Comparison of ENCODE assay signal across 2 cellular contexts in the genomic region with DNA sequence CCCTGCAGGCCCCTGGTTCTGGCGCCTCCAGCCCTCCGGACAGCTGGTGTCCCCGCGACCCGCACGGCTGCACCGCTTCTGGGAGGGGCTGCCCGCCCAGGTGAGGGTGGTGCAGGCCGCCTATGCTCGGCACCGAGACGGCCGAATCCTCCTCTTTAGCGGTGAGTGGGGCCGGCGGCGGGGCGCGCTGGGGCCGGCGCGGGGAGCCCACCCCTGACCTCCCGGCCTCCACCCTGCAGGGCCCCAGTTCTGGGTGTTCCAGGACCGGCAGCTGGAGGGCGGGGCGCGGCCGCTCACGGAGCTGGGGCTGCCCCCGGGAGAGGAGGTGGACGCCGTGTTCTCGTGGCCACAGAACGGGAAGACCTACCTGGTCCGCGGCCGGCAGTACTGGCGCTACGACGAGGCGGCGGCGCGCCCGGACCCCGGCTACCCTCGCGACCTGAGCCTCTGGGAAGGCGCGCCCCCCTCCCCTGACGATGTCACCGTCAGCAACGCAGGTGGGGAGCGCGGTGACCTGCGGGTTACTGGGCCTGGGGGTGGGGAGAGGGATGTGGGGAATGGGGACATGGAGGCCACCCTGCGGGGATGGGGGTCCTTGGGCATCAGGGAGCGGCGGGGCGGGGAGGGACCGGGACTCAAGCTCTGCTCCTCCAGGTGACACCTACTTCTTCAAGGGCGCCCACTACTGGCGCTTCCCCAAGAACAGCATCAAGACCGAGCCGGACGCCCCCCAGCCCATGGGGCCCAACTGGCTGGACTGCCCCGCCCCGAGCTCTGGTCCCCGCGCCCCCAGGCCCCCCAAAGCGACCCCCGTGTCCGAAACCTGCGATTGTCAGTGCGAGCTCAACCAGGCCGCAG.
TF ChIP-seq lines count a peak whose summit lies in the region.

No MANE protein-coding gene starts in this region.

TF ChIP-seq in HEK293T, 16 proteins besides CTCF, POLR2A, EP300 and RAD21:
- TF ChIP-seq L3MBTL2 (conservative IDR thresholded peaks at IDR 0.05) (no peak), FOXK2 (IDR thresholded peaks at IDR 0.05) (no peak), FOXA1 (IDR thresholded peaks at IDR 0.05) (no peak), HDGF (IDR thresholded peaks at IDR 0.05; ENCODE audit: borderline replicate concordance) (no peak), FOXM1 (IDR thresholded peaks at IDR 0.05; ENCODE audit: borderline replicate concordance) (no peak), LEF1 (IDR thresholded peaks at IDR 0.05; ENCODE audit: borderline replicate concordance) (no peak), ZNF384 (IDR thresholded peaks at IDR 0.05) (no peak), ARNT (IDR thresholded peaks at IDR 0.05) (no peak), CTBP1 (IDR thresholded peaks at IDR 0.05; ENCODE audit: borderline replicate concordance) (no peak), BHLHE40 (IDR thresholded peaks at IDR 0.05; ENCODE audit: borderline replicate concordance) (no peak), TARDBP (IDR thresholded peaks at IDR 0.05) (no peak), ELF4 (IDR thresholded peaks at IDR 0.05) (no peak), SP1 (IDR thresholded peaks at IDR 0.05) (no peak), SUZ12 (IDR thresholded peaks at IDR 0.05) (no peak), NFRKB (IDR thresholded peaks at IDR 0.05) (no peak)
- TF ChIP-seq, protein P1, sequence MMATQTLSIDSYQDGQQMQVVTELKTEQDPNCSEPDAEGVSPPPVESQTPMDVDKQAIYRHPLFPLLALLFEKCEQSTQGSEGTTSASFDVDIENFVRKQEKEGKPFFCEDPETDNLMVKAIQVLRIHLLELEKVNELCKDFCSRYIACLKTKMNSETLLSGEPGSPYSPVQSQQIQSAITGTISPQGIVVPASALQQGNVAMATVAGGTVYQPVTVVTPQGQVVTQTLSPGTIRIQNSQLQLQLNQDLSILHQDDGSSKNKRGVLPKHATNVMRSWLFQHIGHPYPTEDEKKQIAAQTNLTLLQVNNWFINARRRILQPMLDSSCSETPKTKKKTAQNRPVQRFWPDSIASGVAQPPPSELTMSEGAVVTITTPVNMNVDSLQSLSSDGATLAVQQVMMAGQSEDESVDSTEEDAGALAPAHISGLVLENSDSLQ (IDR thresholded peaks at IDR 0.05) = no peak

TF ChIP-seq in K562, 482 proteins besides CTCF, POLR2A, EP300 and RAD21:
- TF ChIP-seq, protein P2, sequence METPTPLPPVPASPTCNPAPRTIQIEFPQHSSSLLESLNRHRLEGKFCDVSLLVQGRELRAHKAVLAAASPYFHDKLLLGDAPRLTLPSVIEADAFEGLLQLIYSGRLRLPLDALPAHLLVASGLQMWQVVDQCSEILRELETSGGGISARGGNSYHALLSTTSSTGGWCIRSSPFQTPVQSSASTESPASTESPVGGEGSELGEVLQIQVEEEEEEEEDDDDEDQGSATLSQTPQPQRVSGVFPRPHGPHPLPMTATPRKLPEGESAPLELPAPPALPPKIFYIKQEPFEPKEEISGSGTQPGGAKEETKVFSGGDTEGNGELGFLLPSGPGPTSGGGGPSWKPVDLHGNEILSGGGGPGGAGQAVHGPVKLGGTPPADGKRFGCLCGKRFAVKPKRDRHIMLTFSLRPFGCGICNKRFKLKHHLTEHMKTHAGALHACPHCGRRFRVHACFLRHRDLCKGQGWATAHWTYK (CRISPR knock-in tag; IDR thresholded peaks at IDR 0.05) = no peak
- TF ChIP-seq POLR2AphosphoS2 (IDR thresholded peaks at IDR 0.05; ENCODE audit: low read length) (no peak), CXXC5 (CRISPR knock-in tag; IDR thresholded peaks at IDR 0.05) (no peak), ZFX (CRISPR knock-in tag; IDR thresholded peaks at IDR 0.05) (peak; percentile 31; the same call in 1 of the 2 replicates), SAP30 (IDR thresholded peaks at IDR 0.05; ENCODE audit: borderline replicate concordance, insufficient read depth, low read depth, low read length, poor library complexity, severe bottlenecking) (peak; percentile 32), YY1 (IDR thresholded peaks at IDR 0.05; ENCODE audit: borderline replicate concordance in 1 of 3, control insufficient read depth in 1 of 3, extremely low read depth in 1 of 3, insufficient read depth in 3 of 3, insufficient read length in 1 of 3, insufficient replicate concordance in 2 of 3, low read depth in 1 of 3, low read length in 2 of 3) (peak in 1 of 3 experiments; percentile 5), RB1 (IDR thresholded peaks at IDR 0.05; ENCODE audit: low read depth) (0 out of 2 replicates have a peak, but pooled peaks have one; percentile 16), RCOR1 (IDR thresholded peaks at IDR 0.05; ENCODE audit: borderline replicate concordance in 1 of 2, low read depth in 2 of 2, low read length in 2 of 2) (0 out of 4 replicates have a peak, but pooled peaks of 1 of the 2 experiments have one; percentile 3), GABPB1 (CRISPR knock-in tag; IDR thresholded peaks at IDR 0.05) (peak; percentile 16; the same call in 1 of the 2 replicates), SMC3 (conservative IDR thresholded peaks at IDR 0.05; ENCODE audit: insufficient read depth, low read depth, low read length) (0 out of 2 replicates have a peak, but pooled peaks have one; percentile 11)
- TF ChIP-seq, protein P3, sequence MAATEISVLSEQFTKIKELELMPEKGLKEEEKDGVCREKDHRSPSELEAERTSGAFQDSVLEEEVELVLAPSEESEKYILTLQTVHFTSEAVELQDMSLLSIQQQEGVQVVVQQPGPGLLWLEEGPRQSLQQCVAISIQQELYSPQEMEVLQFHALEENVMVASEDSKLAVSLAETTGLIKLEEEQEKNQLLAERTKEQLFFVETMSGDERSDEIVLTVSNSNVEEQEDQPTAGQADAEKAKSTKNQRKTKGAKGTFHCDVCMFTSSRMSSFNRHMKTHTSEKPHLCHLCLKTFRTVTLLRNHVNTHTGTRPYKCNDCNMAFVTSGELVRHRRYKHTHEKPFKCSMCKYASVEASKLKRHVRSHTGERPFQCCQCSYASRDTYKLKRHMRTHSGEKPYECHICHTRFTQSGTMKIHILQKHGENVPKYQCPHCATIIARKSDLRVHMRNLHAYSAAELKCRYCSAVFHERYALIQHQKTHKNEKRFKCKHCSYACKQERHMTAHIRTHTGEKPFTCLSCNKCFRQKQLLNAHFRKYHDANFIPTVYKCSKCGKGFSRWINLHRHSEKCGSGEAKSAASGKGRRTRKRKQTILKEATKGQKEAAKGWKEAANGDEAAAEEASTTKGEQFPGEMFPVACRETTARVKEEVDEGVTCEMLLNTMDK (IDR thresholded peaks at IDR 0.05; ENCODE audit: borderline replicate concordance, insufficient read depth, low read depth, low read length, poor library complexity, severe bottlenecking) = peak; percentile 17
- TF ChIP-seq, protein P4, sequence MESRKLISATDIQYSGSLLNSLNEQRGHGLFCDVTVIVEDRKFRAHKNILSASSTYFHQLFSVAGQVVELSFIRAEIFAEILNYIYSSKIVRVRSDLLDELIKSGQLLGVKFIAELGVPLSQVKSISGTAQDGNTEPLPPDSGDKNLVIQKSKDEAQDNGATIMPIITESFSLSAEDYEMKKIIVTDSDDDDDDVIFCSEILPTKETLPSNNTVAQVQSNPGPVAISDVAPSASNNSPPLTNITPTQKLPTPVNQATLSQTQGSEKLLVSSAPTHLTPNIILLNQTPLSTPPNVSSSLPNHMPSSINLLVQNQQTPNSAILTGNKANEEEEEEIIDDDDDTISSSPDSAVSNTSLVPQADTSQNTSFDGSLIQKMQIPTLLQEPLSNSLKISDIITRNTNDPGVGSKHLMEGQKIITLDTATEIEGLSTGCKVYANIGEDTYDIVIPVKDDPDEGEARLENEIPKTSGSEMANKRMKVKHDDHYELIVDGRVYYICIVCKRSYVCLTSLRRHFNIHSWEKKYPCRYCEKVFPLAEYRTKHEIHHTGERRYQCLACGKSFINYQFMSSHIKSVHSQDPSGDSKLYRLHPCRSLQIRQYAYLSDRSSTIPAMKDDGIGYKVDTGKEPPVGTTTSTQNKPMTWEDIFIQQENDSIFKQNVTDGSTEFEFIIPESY (CRISPR knock-in tag; IDR thresholded peaks at IDR 0.05) = peak; percentile 55; the same call in 1 of the 2 replicates
